17 cellular contexts compared by ENCODE assay signal in the genomic region with DNA sequence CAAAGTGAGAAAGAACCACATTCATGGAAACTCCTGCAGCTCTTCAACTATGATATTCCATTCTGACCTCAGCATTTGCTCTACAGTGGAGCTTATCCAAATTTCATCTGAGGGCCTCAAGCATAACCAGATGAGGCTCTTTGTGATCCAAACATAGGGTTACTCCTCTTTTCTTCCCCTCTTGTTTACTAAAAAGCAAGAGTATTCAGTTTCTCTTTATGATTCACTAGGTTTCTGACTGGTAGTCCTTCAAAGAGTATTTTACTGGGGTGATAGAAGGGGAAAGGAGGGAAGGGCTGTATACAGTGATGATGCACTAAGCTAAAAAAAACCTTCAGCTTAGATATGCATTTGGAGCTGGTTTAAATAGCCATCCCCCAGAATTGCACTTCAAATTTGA.
A peak's percentile ranks its signal among the peaks of the same experiment; 100 is the strongest.
DNase-seq lines count a peak whose midpoint lies in the region; ATAC-seq, FAIRE-seq and TF ChIP-seq lines count a peak whose summit lies in the region.
"Had no signal": no experiment of that assay in that cellular context is flagged by ENCODE, and none has a peak within 500 bp of the region (broad histone marks: within the 10 kb centered on the region; RNA-seq: fewer than 3 reads in every experiment).

No MANE protein-coding gene starts in this region.

- no peak for FAIRE-seq in GM12892 (lab: Jason Lieb, UNC)
- FAIRE-seq: GM19239, HTR-8/SVneo had no signal

- peaks cover 4% of the 10 kb centered on the region for H3K4me1 Mint-ChIP-seq in activated naive CD8-positive, alpha-beta T cell treated with anti-CD3 and anti-CD28 coated beads, Interleukin-2, amount 10 ng/mL, durations not matched to agents 7 days and 5 days
- H3K4me1 Mint-ChIP-seq in activated naive CD8-positive, alpha-beta T cell treated with anti-CD3 and anti-CD28 coated beads for 36 hours = peaks cover 5% of the 10 kb centered on the region
- peaks cover 52% of the 10 kb centered on the region for H3K4me1 Mint-ChIP-seq in T-helper 2 cell treated with Interferon-gamma antibody and Interleukin-4, amounts not matched to agents 5 μg/mL and 100 μg/mL, for 36 hours (ENCODE audit: low read depth)

- TF ChIP-seq POLR2A in testis (IDR thresholded peaks at IDR 0.05) (no peak), GM12892 (IDR thresholded peaks at IDR 0.05; ENCODE audit: low read depth, low read length) (no peak)

- peak; percentile 42 for ATAC-seq in activated naive CD8-positive, alpha-beta T cell treated with anti-CD3 and anti-CD28 coated beads, Interleukin-2, amount 10 ng/mL, durations not matched to agents 7 days and 5 days (ENCODE audit: low read depth)
- ATAC-seq in HG02852 (IDR thresholded peaks at IDR 0.05; ENCODE audit: unreplicated experiment) = no peak
- ATAC-seq: HCT116 had no signal

- H3K36me3 ChIP-seq in testis (ENCODE audit: low read depth, missing control alignments) = no peaks in the 10 kb centered on the region
- H3K36me3 ChIP-seq: BE2C had no signal

- no peak for DNase-seq in activated naive CD8-positive, alpha-beta T cell treated with anti-CD3 and anti-CD28 coated beads, Interleukin-2, amount 10 ng/mL, durations not matched to agents 7 days and 5 days
- DNase-seq in activated naive CD8-positive, alpha-beta T cell treated with anti-CD3 and anti-CD28 coated beads for 36 hours = no peak
- no peak for DNase-seq in T-helper 2 cell treated with Interferon-gamma antibody and Interleukin-4, amounts not matched to agents 5 μg/mL and 100 μg/mL, for 36 hours (ENCODE audit: low spot score)
- DNase-seq in fibroblast of gingiva (ENCODE audit: low read depth) = peak; percentile 29
- DNase-seq in testis = no peak
- no peak for DNase-seq in GM12892 (ENCODE audit: insufficient read length)
- DNase-seq: BE2C; CD4-positive, alpha-beta memory T cell; DMS79 treated with DMSO at 0.1 percent for 48 hours; GDM1; NCI-H1092; NCI-H446; PC-9 had no signal

- H3K27me3 Mint-ChIP-seq in activated naive CD8-positive, alpha-beta T cell treated with anti-CD3 and anti-CD28 coated beads, Interleukin-2, amount 10 ng/mL, durations not matched to agents 7 days and 5 days = no peaks in the 10 kb centered on the region
- H3K27me3 Mint-ChIP-seq in activated naive CD8-positive, alpha-beta T cell treated with anti-CD3 and anti-CD28 coated beads for 36 hours = peaks cover 7% of the 10 kb centered on the region
- no peaks in the 10 kb centered on the region for H3K27me3 Mint-ChIP-seq in T-helper 2 cell treated with Interferon-gamma antibody and Interleukin-4, amounts not matched to agents 5 μg/mL and 100 μg/mL, for 36 hours (ENCODE audit: low read depth)
- H3K27me3 Mint-ChIP-seq: CD4-positive, alpha-beta memory T cell had no signal

- H3K27ac Mint-ChIP-seq in activated naive CD8-positive, alpha-beta T cell treated with anti-CD3 and anti-CD28 coated beads, Interleukin-2, amount 10 ng/mL, durations not matched to agents 7 days and 5 days = no peak overlapping the region
- no peak overlapping the region for H3K27ac Mint-ChIP-seq in activated naive CD8-positive, alpha-beta T cell treated with anti-CD3 and anti-CD28 coated beads for 36 hours
- peak overlapping the region; percentile 77 for H3K27ac Mint-ChIP-seq in T-helper 2 cell treated with Interferon-gamma antibody and Interleukin-4, amounts not matched to agents 5 μg/mL and 100 μg/mL, for 36 hours

- peaks cover 10% of the 10 kb centered on the region for H3K9me3 Mint-ChIP-seq in activated naive CD8-positive, alpha-beta T cell treated with anti-CD3 and anti-CD28 coated beads, Interleukin-2, amount 10 ng/mL, durations not matched to agents 7 days and 5 days
- peaks cover 4% of the 10 kb centered on the region for H3K9me3 Mint-ChIP-seq in activated naive CD8-positive, alpha-beta T cell treated with anti-CD3 and anti-CD28 coated beads for 36 hours
- peaks cover 31% of the 10 kb centered on the region for H3K9me3 Mint-ChIP-seq in T-helper 2 cell treated with Interferon-gamma antibody and Interleukin-4, amounts not matched to agents 5 μg/mL and 100 μg/mL, for 36 hours

- no peaks in the 10 kb centered on the region for H3K4me1 ChIP-seq in testis

- H3K9me3 ChIP-seq in testis = no peaks in the 10 kb centered on the region
- H3K9me3 ChIP-seq: BE2C had no signal

- no peak for TF ChIP-seq CTCF in testis (IDR thresholded peaks at IDR 0.05)

- POLR2A ChIA-PET in activated naive CD8-positive, alpha-beta T cell treated with anti-CD3 and anti-CD28 coated beads, Interleukin-2, amount 10 ng/mL, durations not matched to agents 7 days and 5 days (lab: Charles Lee) = interaction anchor here (1.0 kb wide), 1 partner anchor 90 kb away, joined by 3 read pairs; no protein-coding TSS in a partner anchor

- no peak overlapping the region for H3K4me3 Mint-ChIP-seq in activated naive CD8-positive, alpha-beta T cell treated with anti-CD3 and anti-CD28 coated beads, Interleukin-2, amount 10 ng/mL, durations not matched to agents 7 days and 5 days
- no peak overlapping the region for H3K4me3 Mint-ChIP-seq in activated naive CD8-positive, alpha-beta T cell treated with anti-CD3 and anti-CD28 coated beads for 36 hours
- peak overlapping the region; percentile 25 for H3K4me3 Mint-ChIP-seq in T-helper 2 cell treated with Interferon-gamma antibody and Interleukin-4, amounts not matched to agents 5 μg/mL and 100 μg/mL, for 36 hours
- H3K4me3 Mint-ChIP-seq: CD4-positive, alpha-beta memory T cell had no signal

- no peak overlapping the region for H3K27ac ChIP-seq in testis
- H3K27ac ChIP-seq: PC-9 had no signal

- intact Hi-C loops in testis (cut with DNase I; ENCODE audit: low total_unique reads) = no loop called here

- no peaks in the 10 kb centered on the region for H3K27me3 ChIP-seq in testis
- H3K27me3 ChIP-seq: BE2C had no signal

- no peak overlapping the region for H3K4me3 ChIP-seq in testis
- H3K4me3 ChIP-seq: PC-9 had no signal

- peaks cover 14% of the 10 kb centered on the region for H3K36me3 Mint-ChIP-seq in activated naive CD8-positive, alpha-beta T cell treated with anti-CD3 and anti-CD28 coated beads, Interleukin-2, amount 10 ng/mL, durations not matched to agents 7 days and 5 days
- no peaks in the 10 kb centered on the region for H3K36me3 Mint-ChIP-seq in activated naive CD8-positive, alpha-beta T cell treated with anti-CD3 and anti-CD28 coated beads for 36 hours
- peaks cover 21% of the 10 kb centered on the region for H3K36me3 Mint-ChIP-seq in T-helper 2 cell treated with Interferon-gamma antibody and Interleukin-4, amounts not matched to agents 5 μg/mL and 100 μg/mL, for 36 hours (ENCODE audit: low read depth)
- H3K36me3 Mint-ChIP-seq: CD4-positive, alpha-beta memory T cell had no signal
